ENCODE assay signal across 16 cellular contexts in the genomic region with DNA sequence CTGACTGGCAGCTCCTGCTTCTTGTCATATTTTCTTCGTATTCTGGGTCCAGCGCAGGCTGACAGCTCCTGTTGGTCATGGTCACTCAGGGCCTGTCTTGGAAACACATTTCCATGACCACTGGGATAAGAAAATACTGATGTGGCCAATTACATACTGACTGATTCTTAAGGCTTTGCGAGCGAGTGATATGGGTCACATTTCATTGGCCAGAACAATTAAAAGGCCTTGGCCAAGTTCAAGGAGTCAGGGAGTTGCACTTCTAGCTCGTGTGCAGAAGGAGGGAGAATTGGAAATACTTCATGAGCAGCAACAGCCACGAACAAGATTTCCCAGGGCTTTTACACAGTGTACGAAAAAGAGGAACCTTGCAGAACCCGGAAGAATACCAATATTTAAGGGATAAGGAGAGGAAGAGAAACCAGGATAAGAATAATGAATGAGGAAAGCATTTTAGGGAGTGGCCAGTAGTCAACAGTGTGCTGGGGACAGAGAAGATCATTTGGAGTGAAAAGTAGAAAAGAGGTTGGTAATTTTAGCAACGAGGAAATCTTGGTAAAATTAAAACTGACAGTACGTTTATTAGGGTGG.
DNase-seq lines count a peak whose midpoint lies in the region; ATAC-seq and TF ChIP-seq lines count a peak whose summit lies in the region.
"Had no signal": no experiment of that assay in that cellular context is flagged by ENCODE, and none has a peak within 500 bp of the region (broad histone marks: within the 10 kb centered on the region; RNA-seq: fewer than 3 reads in every experiment).

No MANE protein-coding gene starts in this region.

- H2AFZ ChIP-seq in GM23338, result no peak overlapping the region

- no peak overlapping the region for H3K4me2 ChIP-seq in GM23338
- H3K4me2 ChIP-seq: SK-N-SH had no signal

- H3K9me2 ChIP-seq in GM23338 (ENCODE audit: insufficient read depth), result no peaks in the 10 kb centered on the region
- H3K9me2 ChIP-seq: SK-N-SH had no signal

- H3K27ac Mint-ChIP-seq in GM23338, result 0 out of 2 replicates have a peak overlapping the region, but pooled peaks have one; percentile 18
- H3K27ac Mint-ChIP-seq: activated CD8-positive, alpha-beta T cell treated with anti-CD3 and anti-CD28 coated beads, Interleukin-2, amount 10 ng/mL, durations not matched to agents 7 days and 5 days had no signal

- no peak overlapping the region for H3K4me3 Mint-ChIP-seq in GM23338
- H3K4me3 Mint-ChIP-seq: activated CD8-positive, alpha-beta T cell treated with anti-CD3 and anti-CD28 coated beads, Interleukin-2, amount 10 ng/mL, durations not matched to agents 7 days and 5 days; central memory CD8-positive, alpha-beta T cell; naive thymus-derived CD4-positive, alpha-beta T cell had no signal

- no peaks in the 10 kb centered on the region for H3K79me2 ChIP-seq in GM23338 (replicated peaks; ENCODE audit: insufficient read depth)

- H3K27ac ChIP-seq in GM23338 (ENCODE audit: low read depth), result no peak overlapping the region
- H3K27ac ChIP-seq in rectal smooth muscle tissue (ENCODE audit: low read depth, low read length), result peak overlapping the region; percentile 70
- H3K27ac ChIP-seq: prostate gland had no signal

- no peaks in the 10 kb centered on the region for H3K36me3 ChIP-seq in GM23338 (ENCODE audit: insufficient read depth)
- H3K36me3 ChIP-seq in rectal smooth muscle tissue (ENCODE audit: control insufficient read depth, insufficient read depth, low read length), result peaks cover 5% of the 10 kb centered on the region
- H3K36me3 ChIP-seq: prostate gland had no signal

- H3F3A ChIP-seq in GM23338 (replicated peaks; ENCODE audit: low read depth), result no peaks in the 10 kb centered on the region

- peaks cover 2% of the 10 kb centered on the region for H3K27me3 Mint-ChIP-seq in GM23338 (ENCODE audit: insufficient read depth, low read depth, poor library complexity)
- H3K27me3 Mint-ChIP-seq: central memory CD8-positive, alpha-beta T cell; naive thymus-derived CD4-positive, alpha-beta T cell had no signal

- H3K4me1 Mint-ChIP-seq in GM23338, result no peaks in the 10 kb centered on the region

- H3K4me3 ChIP-seq in GM23338, result no peak overlapping the region
- H3K4me3 ChIP-seq in rectal smooth muscle tissue (ENCODE audit: low read length), result no peak overlapping the region
- H3K4me3 ChIP-seq: prostate gland had no signal

- no peaks in the 10 kb centered on the region for H3K36me3 Mint-ChIP-seq in GM23338 (ENCODE audit: low read depth)

- no peak for ATAC-seq in GM23338
- ATAC-seq: activated CD8-positive, alpha-beta T cell treated with anti-CD3 and anti-CD28 coated beads, Interleukin-2, amount 10 ng/mL, durations not matched to agents 7 days and 5 days; naive thymus-derived CD4-positive, alpha-beta T cell had no signal

- TF ChIP-seq CTCF in GM23338 (conservative IDR thresholded peaks at IDR 0.05; ENCODE audit: low read depth in 2 of 2), result no peak

- DNase-seq in GM23338 (ENCODE audit: low spot score) (no peak), SIG-M5 (lab: John Stamatoyannopoulos, UW) (peak; percentile 18), globus pallidus (ENCODE audit: low spot score) (peak; percentile 24), iPS-NIHi11 (ENCODE audit: low spot score) (no peak), cerebellar cortex (ENCODE audit: low spot score) (no peak), HUDEP-2 (lab: John Stamatoyannopoulos, UW; ENCODE audit: unreplicated experiment in 76 of 76) (no peak), NCI-H2196 treated with DMSO at 0.1 percent for 48 hours (lab: John Stamatoyannopoulos, UW; ENCODE audit: unreplicated experiment) (no peak)
- DNase-seq: activated CD8-positive, alpha-beta T cell treated with anti-CD3 and anti-CD28 coated beads, Interleukin-2, amount 10 ng/mL, durations not matched to agents 7 days and 5 days; Karpas-422; naive thymus-derived CD4-positive, alpha-beta T cell; NCI-H146; NCI-H446; SK-N-SH had no signal

- H3K9me3 Mint-ChIP-seq in GM23338, result no peaks in the 10 kb centered on the region
- H3K9me3 Mint-ChIP-seq: central memory CD8-positive, alpha-beta T cell; naive thymus-derived CD4-positive, alpha-beta T cell had no signal

- H3K9ac ChIP-seq in rectal smooth muscle tissue (ENCODE audit: low read length), result no peak overlapping the region
- H3K9ac ChIP-seq: SK-N-SH had no signal

- H4K20me1 ChIP-seq in GM23338 (replicated peaks; ENCODE audit: insufficient read depth), result no peaks in the 10 kb centered on the region

- no peaks in the 10 kb centered on the region for H3K4me1 ChIP-seq in GM23338 (ENCODE audit: insufficient read depth)
- no peaks in the 10 kb centered on the region for H3K4me1 ChIP-seq in rectal smooth muscle tissue (ENCODE audit: control insufficient read depth, insufficient read depth, low read length)
- H3K4me1 ChIP-seq: prostate gland had no signal

- H3K27me3 ChIP-seq in GM23338 (ENCODE audit: insufficient read depth) (no peaks in the 10 kb centered on the region), rectal smooth muscle tissue (ENCODE audit: control insufficient read depth, insufficient read depth, low read length) (no peaks in the 10 kb centered on the region)

TF ChIP-seq in GM23338, 12 proteins besides CTCF, POLR2A, EP300 and RAD21:
- no peak for TF ChIP-seq JUNB (IDR thresholded peaks at IDR 0.05; ENCODE audit: unreplicated experiment)
TF ChIP-seq in GM23338: peak in this region for 0.

Comparison
In these comparisons a context has a peak if more than half of its experiments do, and no peak if none do; other contexts are left out.
1. DNase-seq: peak in SIG-M5 (single experiment) and globus pallidus (single experiment); none in GM23338 (single experiment), iPS-NIHi11 (single experiment), cerebellar cortex (single experiment), HUDEP-2 (0 of 76) and NCI-H2196 treated with DMSO at 0.1 percent for 48 hours (single experiment).